Comparison of ENCODE assay signal across 19 cellular contexts in the genomic region with DNA sequence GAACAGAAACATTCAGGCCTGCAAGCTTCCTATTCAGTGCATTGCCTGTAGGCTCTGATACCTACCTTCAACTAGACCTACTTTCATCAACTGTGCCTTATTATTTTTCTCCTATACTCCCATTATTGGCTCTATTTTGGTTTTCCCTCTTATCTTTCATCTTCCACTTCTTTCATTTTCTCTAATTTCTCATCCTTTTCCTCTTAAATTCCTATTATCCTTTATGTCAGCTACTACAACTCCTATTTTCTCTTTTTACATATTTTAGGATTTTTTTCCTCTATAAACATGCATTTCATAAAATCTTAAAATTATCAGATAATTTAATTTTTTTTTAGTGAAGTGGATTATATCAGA.
"Had no signal": no experiment of that assay in that cellular context is flagged by ENCODE, and none has a peak within 500 bp of the region (broad histone marks: within the 10 kb centered on the region; RNA-seq: fewer than 3 reads in every experiment).

No MANE protein-coding gene starts in this region.

- H3K36me3 ChIP-seq: left lung, neural progenitor cell, thyroid gland, upper lobe of right lung had no signal

- H3K4me3 ChIP-seq: left lung, lung, neural progenitor cell, thyroid gland, upper lobe of right lung had no signal

- H3K4me2 ChIP-seq: neural progenitor cell had no signal

- H3K4me1 ChIP-seq: neural progenitor cell, thyroid gland, upper lobe of right lung had no signal

- ATAC-seq: activated CD4-positive, alpha-beta T cell treated with anti-CD3 and anti-CD28 coated beads for 36 hours; left lung; naive thymus-derived CD8-positive, alpha-beta T cell; upper lobe of right lung; WTC11 had no signal

- H3K27ac ChIP-seq: left lung, neural progenitor cell, thyroid gland, upper lobe of right lung had no signal

- H3K9me3 ChIP-seq: left lung, thyroid gland, upper lobe of right lung had no signal

- H3K27me3 ChIP-seq: left lung, neural progenitor cell, thyroid gland, upper lobe of right lung had no signal

- H3K9ac ChIP-seq: neural progenitor cell had no signal

- DNase-seq: activated CD4-positive, alpha-beta T cell treated with anti-CD3 and anti-CD28 coated beads for 36 hours; activated CD4-positive, alpha-beta T cell treated with anti-CD3 and anti-CD28 coated beads, Interleukin-2, amount 50 U/mL, for 4 hours; activated CD8-positive, alpha-beta memory T cell treated with anti-CD3 and anti-CD28 coated beads, Interleukin-2, amount 50 U/mL, for 48 hours; activated naive CD4-positive, alpha-beta T cell treated with Interleukin-2 at 50 U/mL for 16 hours; activated naive CD8-positive, alpha-beta T cell treated with anti-CD3 and anti-CD28 coated beads for 36 hours; activated T-cell treated with anti-CD3 and anti-CD28 coated beads, Interleukin-2, amount 50 U/mL, for 48 hours; cerebellar nuclear complex; foreskin fibroblast; left lung; naive thymus-derived CD8-positive, alpha-beta T cell; retina; stimulated activated CD4-positive, alpha-beta T cell treated with anti-CD3 and anti-CD28 coated beads, Interleukin-4, amount 100 ng/mL, for 4 hours; substantia nigra; T-helper 9 cell; thyroid gland; upper lobe of right lung had no signal
